In the genomic region with DNA sequence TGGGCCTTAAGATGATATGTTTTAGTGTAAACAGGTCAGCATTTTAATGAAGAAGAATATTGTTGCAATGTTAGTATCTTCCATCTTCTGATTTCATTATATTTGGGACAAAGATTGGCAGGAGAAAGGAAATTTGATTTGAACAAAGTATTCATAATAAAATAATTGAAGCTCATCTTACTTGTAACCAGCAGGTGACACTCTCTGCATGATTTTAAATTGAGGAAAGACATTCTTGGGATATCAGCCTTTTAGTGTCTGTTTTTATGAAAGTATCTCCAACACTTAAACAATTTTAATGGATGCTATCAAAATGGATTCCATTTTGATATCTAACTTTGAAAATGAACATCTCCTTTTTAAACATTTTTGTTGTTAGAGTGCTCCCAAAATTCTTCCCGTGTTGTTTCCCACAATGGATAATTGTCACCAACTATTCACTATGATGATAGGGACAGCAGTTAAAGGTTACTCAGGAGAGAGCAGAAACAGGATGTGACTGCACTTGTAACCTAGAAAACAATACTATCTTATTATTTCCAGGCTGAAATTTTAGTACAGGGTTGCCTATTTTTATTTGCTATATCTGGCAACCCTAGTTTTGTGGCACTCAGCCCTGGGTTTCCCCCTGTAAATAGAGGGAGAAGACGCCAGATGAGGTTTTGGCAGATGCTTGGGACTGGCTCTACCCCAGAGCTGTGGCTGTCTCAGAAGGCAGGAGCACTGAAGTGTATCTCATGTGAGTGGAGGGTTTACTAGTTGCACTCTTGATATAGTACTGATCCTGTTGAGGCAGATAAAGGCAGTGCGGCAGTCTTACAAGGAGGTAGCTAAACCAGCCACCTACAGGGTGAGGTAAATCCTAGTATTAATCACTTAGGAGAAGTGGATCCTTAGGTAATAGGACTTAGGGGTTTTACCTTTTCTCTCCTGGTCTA, we compare ENCODE assay signal across 8 cellular contexts. TPM values are rescaled to one million over a fixed set of nuclear protein-coding genes. Genes with fewer than 3 reads are reported as not detected.
DNase-seq lines count a peak whose midpoint lies in the region; ATAC-seq and TF ChIP-seq lines count a peak whose summit lies in the region.

No MANE protein-coding gene starts in this region.

- H3K27ac ChIP-seq in GM23248 (no peak overlapping the region), SU-DHL-6 (ENCODE audit: low read depth, low read length) (no peak overlapping the region)

- H3K27me3 Mint-ChIP-seq in CD14-positive monocyte (ENCODE audit: low read depth in 3 of 3), result peaks cover 0 to 2% (median 0%) of the 10 kb centered on the region in 3 donors
- no peaks in the 10 kb centered on the region for H3K27me3 Mint-ChIP-seq in activated CD4-positive, alpha-beta T cell treated with anti-CD3 and anti-CD28 coated beads, Interleukin-2, amount 10 ng/mL, durations not matched to agents 24 days and 14 days

- H3K9me3 ChIP-seq in GM23248 (ENCODE audit: low read depth) (no peaks in the 10 kb centered on the region), SU-DHL-6 (ENCODE audit: insufficient read depth, low read length) (no peaks in the 10 kb centered on the region)

- H3K79me2 ChIP-seq in GM23248 (ENCODE audit: insufficient read depth) (no peaks in the 10 kb centered on the region), SU-DHL-6 (ENCODE audit: insufficient read depth, low read length) (no peaks in the 10 kb centered on the region)

- peaks cover 2% of the 10 kb centered on the region for H3K4me1 Mint-ChIP-seq in CD14-positive monocyte
- H3K4me1 Mint-ChIP-seq in activated CD4-positive, alpha-beta T cell treated with anti-CD3 and anti-CD28 coated beads, Interleukin-2, amount 10 ng/mL, durations not matched to agents 24 days and 14 days, result peaks cover 12% of the 10 kb centered on the region

- H3K9me2 ChIP-seq in GM23248 (ENCODE audit: insufficient read depth), result no peaks in the 10 kb centered on the region
- no peaks in the 10 kb centered on the region for H3K9me2 ChIP-seq in SU-DHL-6 (replicated peaks; ENCODE audit: insufficient read depth, low read length)

- ATAC-seq in HG02623 (IDR thresholded peaks at IDR 0.05; ENCODE audit: unreplicated experiment), result no peak
- ATAC-seq in GM18502 (IDR thresholded peaks at IDR 0.05; ENCODE audit: poor library complexity, unreplicated experiment), result no peak

- no peaks in the 10 kb centered on the region for H3K4me1 ChIP-seq in GM23248 (ENCODE audit: insufficient read depth)

- peak; percentile 53 for TF ChIP-seq CTCF in AG09319 (IDR thresholded peaks at IDR 0.05; ENCODE audit: low read depth, low read length)
- TF ChIP-seq CTCF in SU-DHL-6 (IDR thresholded peaks at IDR 0.05; ENCODE audit: insufficient read depth, low read length, poor library complexity, severe bottlenecking), result peak; percentile 47
- no peak for TF ChIP-seq CTCF in CD14-positive monocyte (IDR thresholded peaks at IDR 0.05)

- no peak overlapping the region for H3K27ac Mint-ChIP-seq in CD14-positive monocyte
- no peak overlapping the region for H3K27ac Mint-ChIP-seq in activated CD4-positive, alpha-beta T cell treated with anti-CD3 and anti-CD28 coated beads, Interleukin-2, amount 10 ng/mL, durations not matched to agents 24 days and 14 days

- intact Hi-C loops in CD14-positive monocyte (cut with micrococcal nuclease), result no loop called here
- intact Hi-C loops in activated CD4-positive, alpha-beta T cell treated with anti-CD3 and anti-CD28 coated beads, Interleukin-2, amount 10 ng/mL, durations not matched to agents 24 days and 14 days (cut with micrococcal nuclease), result loop anchor here (5.0 kb wide), 4 partner anchors 121 to 606 kb away; a partner anchor contains a TSS

- H3F3A ChIP-seq in GM23248 (ENCODE audit: insufficient read depth), result no peaks in the 10 kb centered on the region
- H3F3A ChIP-seq in SU-DHL-6 (ENCODE audit: insufficient read depth), result no peaks in the 10 kb centered on the region

- WGBS in GM23248 (ENCODE audit: low coverage in 1 of 2, low lambda C conversion rate in 2 of 2, missing lambda C conversion rate in 2 of 2), 2 experiments, result 34 to 41% methylated on average over 3 of the region's 3 CpGs

- H2AFZ ChIP-seq in GM23248 (peak overlapping the region; percentile 34), SU-DHL-6 (ENCODE audit: low read depth, low read length, severe bottlenecking) (no peak overlapping the region)

- H3K9ac ChIP-seq in GM23248 (no peak overlapping the region), SU-DHL-6 (ENCODE audit: low read length) (no peak overlapping the region)

- no peak overlapping the region for H3K4me3 ChIP-seq in GM23248
- no peak overlapping the region for H3K4me3 ChIP-seq in SU-DHL-6 (ENCODE audit: insufficient read depth, low read length, poor library complexity, severe bottlenecking)

- no peaks in the 10 kb centered on the region for H3K9me3 Mint-ChIP-seq in CD14-positive monocyte
- no peaks in the 10 kb centered on the region for H3K9me3 Mint-ChIP-seq in activated CD4-positive, alpha-beta T cell treated with anti-CD3 and anti-CD28 coated beads, Interleukin-2, amount 10 ng/mL, durations not matched to agents 24 days and 14 days

- DNase-seq in AG09319 (ENCODE audit: extremely low read depth, low read depth) (peak; percentile 7), GM23248 (peak; percentile 52), iris pigment epithelial cell (ENCODE audit: low read depth) (peak; percentile 40), CD14-positive monocyte (ENCODE audit: low spot score) (no peak)
- no peak for DNase-seq in activated CD4-positive, alpha-beta T cell treated with anti-CD3 and anti-CD28 coated beads, Interleukin-2, amount 10 ng/mL, durations not matched to agents 24 days and 14 days

- H4K20me1 ChIP-seq in GM23248 (ENCODE audit: insufficient read depth), result no peaks in the 10 kb centered on the region
- H4K20me1 ChIP-seq in SU-DHL-6 (ENCODE audit: low read depth, low read length), result no peaks in the 10 kb centered on the region

- H3K36me3 ChIP-seq in GM23248 (ENCODE audit: low read depth) (no peaks in the 10 kb centered on the region), SU-DHL-6 (ENCODE audit: low read length) (no peaks in the 10 kb centered on the region)

- no peak overlapping the region for H3K4me3 Mint-ChIP-seq in CD14-positive monocyte
- no peak overlapping the region for H3K4me3 Mint-ChIP-seq in activated CD4-positive, alpha-beta T cell treated with anti-CD3 and anti-CD28 coated beads, Interleukin-2, amount 10 ng/mL, durations not matched to agents 24 days and 14 days

- no peaks in the 10 kb centered on the region for H3K36me3 Mint-ChIP-seq in CD14-positive monocyte
- no peaks in the 10 kb centered on the region for H3K36me3 Mint-ChIP-seq in activated CD4-positive, alpha-beta T cell treated with anti-CD3 and anti-CD28 coated beads, Interleukin-2, amount 10 ng/mL, durations not matched to agents 24 days and 14 days (ENCODE audit: low read depth)

- H3K27me3 ChIP-seq in GM23248 (replicated peaks; ENCODE audit: insufficient read depth) (no peaks in the 10 kb centered on the region), SU-DHL-6 (ENCODE audit: low read length) (no peaks in the 10 kb centered on the region)

- in situ Hi-C loops in GM23248 (cut with MboI), result loop anchor here (25.0 kb wide), 1 partner anchor 606 kb away; no protein-coding TSS in a partner anchor

- H3K4me2 ChIP-seq in GM23248 (ENCODE audit: unreplicated experiment), result no peak overlapping the region
- H3K4me2 ChIP-seq in SU-DHL-6 (ENCODE audit: low read depth, low read length, poor library complexity, severe bottlenecking), result no peak overlapping the region

RNA-seq across cellular contexts. Expression of a gene that starts 31.0 kb away (rescaled TPM):
- 0.43 and 0.51 TPM in 2 replicates for total RNA-seq in GM23248 (2014; rRNA removed; shearing (Covaris generic))
- polyA plus RNA-seq in GM23248 (2016; fragmentation: Nextera tagmentation; extraction: Ambion mirVana), result 0.73 and 0.77 TPM in 2 replicates
- not detected for polyA plus RNA-seq in CD14-positive monocyte
- total RNA-seq in activated CD4-positive, alpha-beta T cell treated with anti-CD3 and anti-CD28 coated beads, Interleukin-2, amount 10 ng/mL, durations not matched to agents 24 days and 14 days, result not detected in 2 replicates

Comparison
In these comparisons a context has a peak if more than half of its experiments do, and no peak if none do; other contexts are left out.
1. DNase-seq: peak in AG09319 (single experiment), GM23248 (single experiment) and iris pigment epithelial cell (single experiment); none in CD14-positive monocyte (single experiment) and activated CD4-positive, alpha-beta T cell treated with anti-CD3 and anti-CD28 coated beads, Interleukin-2, amount 10 ng/mL, durations not matched to agents 24 days and 14 days (single experiment).